10 cellular contexts compared by ENCODE assay signal in genomic region chr3:149305376-149305775, GRCh38. TPM values are rescaled to one million over a fixed set of nuclear protein-coding genes. Genes with fewer than 3 reads are reported as not detected.
"Had no signal": no experiment of that assay in that cellular context is flagged by ENCODE, and none has a peak within 500 bp of the region (broad histone marks: within the 10 kb centered on the region; RNA-seq: fewer than 3 reads in every experiment).

No MANE protein-coding gene starts in this region.

- H3K4me1 Mint-ChIP-seq: IgD-negative memory B cell had no signal

- H3K27ac ChIP-seq: GM23248, HL-60, KMS-11 had no signal

- ATAC-seq: HepG2 had no signal

- DNase-seq: GM23248, GOT3, H7, HCEC 1CT, HFFc6, KBM-7 had no signal

- H3K9ac ChIP-seq: GM23248, KMS-11 had no signal

- H3K4me3 Mint-ChIP-seq: HFFc6, IgD-negative memory B cell had no signal

- FAIRE-seq: HepG2 had no signal

- H3K4me2 ChIP-seq: KMS-11 had no signal

- H2AFZ ChIP-seq: GM23248 had no signal

- H3K9me3 Mint-ChIP-seq: HFFc6, IgD-negative memory B cell had no signal

- H3K4me3 ChIP-seq: GM23248 had no signal

- H3K27ac Mint-ChIP-seq: HFFc6, IgD-negative memory B cell had no signal

RNA-seq across cellular contexts. Expression of gene TM4SF18, which starts 28.1 kb away (rescaled TPM):
- total RNA-seq: GM23248, HepG2 had no signal
- polyA plus RNA-seq: GM23248, IgD-negative memory B cell had no signal
